Comparison of ENCODE assay signal across 10 cellular contexts in genomic region chr2:219522111-219523030, GRCh38. TPM values are rescaled to one million over a fixed set of nuclear protein-coding genes. Genes with fewer than 3 reads are reported as not detected.
DNase-seq lines count a peak whose midpoint lies in the region; ATAC-seq, FAIRE-seq and TF ChIP-seq lines count a peak whose summit lies in the region.
"Had no signal": no experiment of that assay in that cellular context is flagged by ENCODE, and none has a peak within 500 bp of the region (broad histone marks: within the 10 kb centered on the region; RNA-seq: fewer than 3 reads in every experiment).

No MANE protein-coding gene starts in this region.

- no peaks in the 10 kb centered on the region for H3K9me3 Mint-ChIP-seq in activated naive CD4-positive, alpha-beta T cell treated with anti-CD3 and anti-CD28 coated beads, Interleukin-2, amount 10 ng/mL, durations not matched to agents 7 days and 5 days

- H3K4me3 ChIP-seq in cardiac muscle cell (peak overlapping the region; percentile 11), aorta (ENCODE audit: low read length in 2 of 2) (peak overlapping the region in 1 of 2 donors; percentile 2)
- H3K4me3 ChIP-seq: lower lobe of right lung, SK-N-MC had no signal

- FAIRE-seq in GM19239 (lab: Jason Lieb, UNC) = no peak

- H3K27ac ChIP-seq in cardiac muscle cell (peak overlapping the region; percentile 81), aorta (ENCODE audit: low read depth in 1 of 2, low read length in 2 of 2) (no peak overlapping the region)
- H3K27ac ChIP-seq: lower lobe of right lung, SK-N-MC had no signal

- no peak overlapping the region for H3K4me3 Mint-ChIP-seq in activated naive CD4-positive, alpha-beta T cell treated with anti-CD3 and anti-CD28 coated beads, Interleukin-2, amount 10 ng/mL, durations not matched to agents 7 days and 5 days

- no peaks in the 10 kb centered on the region for H3K36me3 Mint-ChIP-seq in activated naive CD4-positive, alpha-beta T cell treated with anti-CD3 and anti-CD28 coated beads, Interleukin-2, amount 10 ng/mL, durations not matched to agents 7 days and 5 days

- CTCF ChIA-PET in activated naive CD4-positive, alpha-beta T cell treated with anti-CD3 and anti-CD28 coated beads, Interleukin-2, amount 10 ng/mL, durations not matched to agents 7 days and 5 days (lab: Charles Lee) = interaction anchor here (1.0 to 10.9 kb wide), 2 partner anchors 11 to 120 kb away, joined by 3 to 126 read pairs; no protein-coding TSS in a partner anchor

- H3K27ac Mint-ChIP-seq in activated naive CD4-positive, alpha-beta T cell treated with anti-CD3 and anti-CD28 coated beads, Interleukin-2, amount 10 ng/mL, durations not matched to agents 7 days and 5 days = no peak overlapping the region

- peaks cover 96% of the 10 kb centered on the region for H3K27me3 Mint-ChIP-seq in activated naive CD4-positive, alpha-beta T cell treated with anti-CD3 and anti-CD28 coated beads, Interleukin-2, amount 10 ng/mL, durations not matched to agents 7 days and 5 days

- WGBS in aorta, 2 donors = 4 to 5% methylated on average over 40 to 70 of the region's 70 CpGs

- H3K9me3 ChIP-seq in cardiac muscle cell (ENCODE audit: low read depth) (no peaks in the 10 kb centered on the region), aorta (ENCODE audit: control insufficient read depth, low read length) (no peaks in the 10 kb centered on the region)
- H3K9me3 ChIP-seq: lower lobe of right lung had no signal

- H3K27me3 ChIP-seq in cardiac muscle cell (no peaks in the 10 kb centered on the region), aorta (ENCODE audit: control insufficient read depth in 1 of 2, insufficient read depth in 2 of 2, low read length in 1 of 2) (no peaks in the 10 kb centered on the region)

- no peak for TF ChIP-seq CTCF in cardiac muscle cell (IDR thresholded peaks at IDR 0.05; ENCODE audit: low read depth, low read length)

- H3K36me3 ChIP-seq in cardiac muscle cell = no peaks in the 10 kb centered on the region
- H3K36me3 ChIP-seq in aorta (ENCODE audit: control insufficient read depth in 1 of 2, insufficient read depth in 2 of 2, low read length in 1 of 2) = no peaks in the 10 kb centered on the region
- H3K36me3 ChIP-seq: lower lobe of right lung had no signal

- no peak for ATAC-seq in Right ventricle myocardium inferior
- ATAC-seq in aorta (ENCODE audit: low FRiP score) = peak; percentile 33

- DNase-seq in cardiac muscle cell (ENCODE audit: low read depth in 1 of 2, low spot score in 1 of 2) (peak; percentile 61 to 88), Right ventricle myocardium inferior (ENCODE audit: missing footprints) (no peak), astrocyte of the hippocampus (ENCODE audit: low read depth, low spot score) (peak; percentile 74), islet precursor cell (peak; percentile 92), aorta (peak in 1 of 2 donors; percentile 83), NCI-H446 treated with DMSO at 0.1 percent for 48 hours (lab: John Stamatoyannopoulos, UW) (no peak), GM19239 (ENCODE audit: insufficient read length, low spot score) (no peak)
- DNase-seq in activated naive CD4-positive, alpha-beta T cell treated with anti-CD3 and anti-CD28 coated beads, Interleukin-2, amount 10 ng/mL, durations not matched to agents 7 days and 5 days = no peak
- DNase-seq: lower lobe of right lung had no signal

- H3K4me1 Mint-ChIP-seq in activated naive CD4-positive, alpha-beta T cell treated with anti-CD3 and anti-CD28 coated beads, Interleukin-2, amount 10 ng/mL, durations not matched to agents 7 days and 5 days = peaks cover 2% of the 10 kb centered on the region

- intact Hi-C loops in Right ventricle myocardium inferior (cut with DNase I) = no loop called here
- intact Hi-C loops in aorta (cut with DNase I) = no loop called here

- H3K4me1 ChIP-seq in cardiac muscle cell (ENCODE audit: low read depth) = peaks cover 83% of the 10 kb centered on the region
- no peaks in the 10 kb centered on the region for H3K4me1 ChIP-seq in aorta (ENCODE audit: control insufficient read depth in 1 of 2, insufficient read depth in 2 of 2, low read length in 2 of 2)

RNA-seq across cellular contexts. Expression of gene ASIC4, which starts 8.1 kb away (rescaled TPM):
- total RNA-seq in cardiac muscle cell (6.4 and 9.5 TPM in 2 replicates), Right ventricle myocardium inferior (not detected), aorta (under 1 TPM; 0.29 to 0.42 TPM)
- polyA plus RNA-seq in cardiac muscle cell (3.3 and 4.3 TPM in 2 replicates), aorta (under 1 TPM in 1 of 2 donors, not detected in 1; 0.26 TPM)

RNA-seq across cellular contexts. Expression of gene CHPF, which starts 21.2 kb away (rescaled TPM):
- total RNA-seq in cardiac muscle cell (286 and 301 TPM in 2 replicates), Right ventricle myocardium inferior (92.2 TPM), aorta (10 to 100 TPM; 75.7 to 81.2 TPM)
- polyA plus RNA-seq in cardiac muscle cell (208 and 218 TPM in 2 replicates), aorta (10 to 100 TPM; 20.0 to 70.6 TPM)

RNA-seq across cellular contexts. Expression of gene TMEM198, which starts 21.5 kb away (rescaled TPM):
- 6.7 and 7.4 TPM in 2 replicates for total RNA-seq in cardiac muscle cell
- polyA plus RNA-seq in cardiac muscle cell = 8.2 and 12.2 TPM in 2 replicates
- total RNA-seq in Right ventricle myocardium inferior = 2.7 TPM
- 1 to 10 TPM; 1.7 to 2.3 TPM for total RNA-seq in aorta
- 1 to 10 TPM in 1 of 2 donors, not detected in 1; 7.4 TPM for polyA plus RNA-seq in aorta

RNA-seq across cellular contexts. Expression of gene GMPPA, which starts 23.7 kb away (rescaled TPM):
- 35.0 and 45.5 TPM in 2 replicates for total RNA-seq in cardiac muscle cell
- 52.7 and 67.5 TPM in 2 replicates for polyA plus RNA-seq in cardiac muscle cell
- 22.9 TPM for total RNA-seq in Right ventricle myocardium inferior
- 10 to 100 TPM; 38.5 to 42.3 TPM for total RNA-seq in aorta
- polyA plus RNA-seq in aorta = 100 to 1,000 TPM in 1 of 2 donors, 10 to 100 TPM in 1; 17.0 to 135 TPM

RNA-seq across cellular contexts. Expression of gene OBSL1, which starts 49.0 kb away (rescaled TPM):
- total RNA-seq in cardiac muscle cell (540 and 746 TPM in 2 replicates), Right ventricle myocardium inferior (158 TPM), aorta (10 to 100 TPM; 65.3 to 76.7 TPM)
- polyA plus RNA-seq in cardiac muscle cell (276 and 302 TPM in 2 replicates), aorta (100 to 1,000 TPM in 1 of 2 donors, 10 to 100 TPM in 1; 17.8 to 243 TPM)

Comparison
In these comparisons a context has a peak if more than half of its experiments do, and no peak if none do; other contexts are left out.
1. DNase-seq: peak in cardiac muscle cell (2 of 2), astrocyte of the hippocampus (single experiment) and islet precursor cell (single experiment); none in Right ventricle myocardium inferior (single experiment), activated naive CD4-positive, alpha-beta T cell treated with anti-CD3 and anti-CD28 coated beads, Interleukin-2, amount 10 ng/mL, durations not matched to agents 7 days and 5 days (single experiment), NCI-H446 treated with DMSO at 0.1 percent for 48 hours (single experiment) and GM19239 (single experiment).